Comparison of ENCODE assay signal across 1 cellular context in the genomic region with DNA sequence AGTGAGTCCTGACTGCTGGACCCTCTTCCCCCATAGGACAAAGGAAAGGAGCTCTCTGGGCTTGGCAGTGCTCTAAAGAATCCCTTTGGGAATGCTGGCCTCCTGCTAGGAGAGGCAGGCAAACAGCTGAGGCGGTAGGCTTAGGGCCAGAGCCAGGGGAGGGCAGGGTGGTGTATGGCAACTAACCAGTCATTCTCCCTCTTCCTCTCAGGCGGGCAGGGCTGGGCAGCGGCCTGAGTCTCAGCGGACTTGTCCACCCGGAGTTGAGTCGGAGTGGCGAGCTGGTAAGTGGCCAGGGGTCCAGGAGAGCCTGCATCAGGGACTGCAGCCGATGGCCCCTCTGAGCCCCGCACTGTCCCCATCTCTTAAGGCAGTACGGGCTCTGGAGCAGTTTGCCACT.
TF ChIP-seq lines count a peak whose summit lies in the region.

No MANE protein-coding gene starts in this region.

TF ChIP-seq in H1, 55 proteins besides CTCF, POLR2A, EP300 and RAD21:
- TF ChIP-seq TAF1 (IDR thresholded peaks at IDR 0.05; ENCODE audit: low read depth, low read length) = no peak
- no peak for TF ChIP-seq BRCA1 (IDR thresholded peaks at IDR 0.05; ENCODE audit: low read depth, low read length)
- TF ChIP-seq, protein P1, sequence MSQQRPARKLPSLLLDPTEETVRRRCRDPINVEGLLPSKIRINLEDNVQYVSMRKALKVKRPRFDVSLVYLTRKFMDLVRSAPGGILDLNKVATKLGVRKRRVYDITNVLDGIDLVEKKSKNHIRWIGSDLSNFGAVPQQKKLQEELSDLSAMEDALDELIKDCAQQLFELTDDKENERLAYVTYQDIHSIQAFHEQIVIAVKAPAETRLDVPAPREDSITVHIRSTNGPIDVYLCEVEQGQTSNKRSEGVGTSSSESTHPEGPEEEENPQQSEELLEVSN (IDR thresholded peaks at IDR 0.05) = no peak
- TF ChIP-seq EGR1 (IDR thresholded peaks at IDR 0.05; ENCODE audit: borderline replicate concordance, low read depth, low read length) = no peak
- TF ChIP-seq JUN (IDR thresholded peaks at IDR 0.05; ENCODE audit: low read depth, low read length) = no peak
- TF ChIP-seq SP4 (IDR thresholded peaks at IDR 0.05; ENCODE audit: low read length) = no peak
- TF ChIP-seq POU5F1 (IDR thresholded peaks at IDR 0.05; ENCODE audit: low read depth, low read length) = no peak
- no peak for TF ChIP-seq CHD7 (IDR thresholded peaks at IDR 0.05; ENCODE audit: insufficient replicate concordance, low read length)
- no peak for TF ChIP-seq YY1 (IDR thresholded peaks at IDR 0.05; ENCODE audit: low read depth, low read length)
- no peak for TF ChIP-seq RXRA (IDR thresholded peaks at IDR 0.05; ENCODE audit: insufficient read depth, low read depth, low read length)
- TF ChIP-seq KDM4A (IDR thresholded peaks at IDR 0.05; ENCODE audit: low read depth, low read length, severe bottlenecking) = no peak
- TF ChIP-seq CTBP2 (IDR thresholded peaks at IDR 0.05; ENCODE audit: borderline replicate concordance, insufficient read depth, insufficient read length, low read length) = no peak
- TF ChIP-seq EZH2 (IDR thresholded peaks at IDR 0.05; ENCODE audit: low read depth, low read length, severe bottlenecking) = no peak
- TF ChIP-seq NRF1 (IDR thresholded peaks at IDR 0.05; ENCODE audit: low read depth, low read length) = no peak
- TF ChIP-seq, protein P2, sequence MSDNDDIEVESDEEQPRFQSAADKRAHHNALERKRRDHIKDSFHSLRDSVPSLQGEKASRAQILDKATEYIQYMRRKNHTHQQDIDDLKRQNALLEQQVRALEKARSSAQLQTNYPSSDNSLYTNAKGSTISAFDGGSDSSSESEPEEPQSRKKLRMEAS (IDR thresholded peaks at IDR 0.05) = no peak
- TF ChIP-seq BACH1 (IDR thresholded peaks at IDR 0.05; ENCODE audit: low read length) = no peak
- TF ChIP-seq CHD1 (IDR thresholded peaks at IDR 0.05; ENCODE audit: low read depth, low read length) = no peak
- no peak for TF ChIP-seq GTF2F1 (IDR thresholded peaks at IDR 0.05; ENCODE audit: borderline replicate concordance, low read depth, low read length)
- no peak; the same call in 1 of the 2 replicates for TF ChIP-seq POLR2AphosphoS5 (IDR thresholded peaks at IDR 0.05; ENCODE audit: low read depth, low read length)
